ENCODE assay signal across 11 cellular contexts in genomic region chr6:84772428-84773132, GRCh38. TPM values are rescaled to one million over a fixed set of nuclear protein-coding genes. Genes with fewer than 3 reads are reported as not detected.
DNase-seq lines count a peak whose midpoint lies in the region; ATAC-seq and TF ChIP-seq lines count a peak whose summit lies in the region.
"Had no signal": no experiment of that assay in that cellular context is flagged by ENCODE, and none has a peak within 500 bp of the region (broad histone marks: within the 10 kb centered on the region; RNA-seq: fewer than 3 reads in every experiment).

No MANE protein-coding gene starts in this region.

- H3K27me3 ChIP-seq in H7 (ENCODE audit: control insufficient read depth, insufficient read depth, low read length) (peaks cover 98% of the 10 kb centered on the region), WERI-Rb-1 (ENCODE audit: insufficient read depth, low read depth, severe bottlenecking) (no peaks in the 10 kb centered on the region)

- H3K4me3 ChIP-seq in H7 (ENCODE audit: insufficient read depth, low read depth, low read length) (no peak overlapping the region), WERI-Rb-1 (ENCODE audit: low read depth, low read length) (peak overlapping the region; percentile 81)

- H3K36me3 ChIP-seq in H7 (replicated peaks; ENCODE audit: control insufficient read depth, insufficient read depth, low read length) (no peaks in the 10 kb centered on the region), WERI-Rb-1 (no peaks in the 10 kb centered on the region)

- ATAC-seq in left cardiac atrium: peak; percentile 12 to 14
- peak; percentile 57 for ATAC-seq in sciatic nerve
- ATAC-seq in esophagus mucosa: no peak
- ATAC-seq: activated naive CD4-positive, alpha-beta T cell treated with anti-CD3 and anti-CD28 coated beads, Interleukin-2, amount 50 U/mL, for 72 hours had no signal

- peak overlapping the region; percentile 83 for H3K27ac ChIP-seq in WERI-Rb-1

- no peaks in the 10 kb centered on the region for H3K9me3 ChIP-seq in WERI-Rb-1 (ENCODE audit: severe bottlenecking)

- intact Hi-C loops in left cardiac atrium (cut with DNase I): loop anchor here in 1 of 2 donors (5.0 kb wide), 1 partner anchor 350 kb away; no protein-coding TSS in a partner anchor
- intact Hi-C loops in sciatic nerve (cut with DNase I): no loop called here
- intact Hi-C loops in posterior cingulate gyrus (cut with DNase I): no loop called here

- peak; percentile 67 for DNase-seq in H7
- DNase-seq in WERI-Rb-1: peak; percentile 33
- DNase-seq in left cardiac atrium: peak; percentile 33
- no peak for DNase-seq in sciatic nerve (ENCODE audit: low spot score)
- no peak for DNase-seq in posterior cingulate gyrus
- no peak for DNase-seq in HuH-7 (ENCODE audit: low spot score)
- DNase-seq: activated CD8-positive, alpha-beta T cell treated with anti-CD3 and anti-CD28 coated beads, Interleukin-2, amount 10 ng/mL, durations not matched to agents 7 days and 5 days; NCI-H2171 treated with DMSO at 0.1 percent for 48 hours had no signal

- TF ChIP-seq CTCF in WERI-Rb-1 (IDR thresholded peaks at IDR 0.05; ENCODE audit: low read depth, low read length): no peak

RNA-seq across cellular contexts. Expression of gene TBX18, which starts 8.2 kb away (rescaled TPM):
- total RNA-seq in H7 (2014; rRNA removed; shearing (Covaris generic)): under 0.01 TPM in 1 of 2 replicates, not detected in the other
- total RNA-seq in left cardiac atrium: 10 to 100 TPM; 10.1 to 19.4 TPM
- 46.1 TPM for total RNA-seq in sciatic nerve
- total RNA-seq in esophagus mucosa: 1.6 TPM
- total RNA-seq: activated CD8-positive, alpha-beta T cell treated with anti-CD3 and anti-CD28 coated beads, Interleukin-2, amount 10 ng/mL, durations not matched to agents 7 days and 5 days; activated naive CD4-positive, alpha-beta T cell treated with anti-CD3 and anti-CD28 coated beads, Interleukin-2, amount 50 U/mL, for 72 hours; OCI-LY7 had no signal

Comparison
In these comparisons a context has a peak if more than half of its experiments do, and no peak if none do; other contexts are left out.
1. DNase-seq: peak in H7 (single experiment), WERI-Rb-1 (single experiment) and left cardiac atrium (single experiment); none in sciatic nerve (single experiment), posterior cingulate gyrus (0 of 10) and HuH-7 (single experiment).